In genomic region chr7:99079104-99079503, GRCh38 we compare ENCODE assay signal across 11 cellular contexts.
DNase-seq lines count a peak whose midpoint lies in the region; ATAC-seq and TF ChIP-seq lines count a peak whose summit lies in the region.
"Had no signal": no experiment of that assay in that cellular context is flagged by ENCODE, and none has a peak within 500 bp of the region (broad histone marks: within the 10 kb centered on the region; RNA-seq: fewer than 3 reads in every experiment).

No MANE protein-coding gene starts in this region.

- H3K4me1 ChIP-seq in Loucy (ENCODE audit: insufficient read depth, low read length, poor library complexity, severe bottlenecking), result peaks cover 18% of the 10 kb centered on the region
- peaks cover 7% of the 10 kb centered on the region for H3K4me1 ChIP-seq in colonic mucosa
- H3K4me1 ChIP-seq in trophoblast cell (ENCODE audit: control insufficient read depth in 1 of 2, insufficient read depth in 2 of 2, low read length in 2 of 2), result peaks cover 3 to 8% of the 10 kb centered on the region in 2 experiments

- H3K79me2 ChIP-seq in Loucy (ENCODE audit: insufficient read depth, low read length) (peaks cover 62% of the 10 kb centered on the region), trophoblast cell (ENCODE audit: control insufficient read depth, insufficient read depth, low read length, poor library complexity) (peaks cover 8% of the 10 kb centered on the region)

- no peak overlapping the region for H2BK5ac ChIP-seq in trophoblast cell (ENCODE audit: low read depth, low read length, poor library complexity)

- no peak overlapping the region for H3K4ac ChIP-seq in trophoblast cell (ENCODE audit: low read depth, low read length)

- no peaks in the 10 kb centered on the region for H3K9me2 ChIP-seq in Loucy (replicated peaks; ENCODE audit: low read depth, low read length)

- no peak overlapping the region for H3K4me3 ChIP-seq in Loucy (ENCODE audit: low read length, poor library complexity, severe bottlenecking)
- H3K4me3 ChIP-seq in colonic mucosa, result no peak overlapping the region
- H3K4me3 ChIP-seq in trophoblast cell (ENCODE audit: low read depth, low read length), result no peak overlapping the region

- H3K27ac ChIP-seq in colonic mucosa (no peak overlapping the region), trophoblast cell (ENCODE audit: low read depth, low read length) (no peak overlapping the region)

- H3K14ac ChIP-seq in trophoblast cell (ENCODE audit: low read length), result no peak overlapping the region

- no peaks in the 10 kb centered on the region for H3F3A ChIP-seq in Loucy (ENCODE audit: low read depth)

- H3K4me2 ChIP-seq in Loucy (ENCODE audit: low read depth, low read length, poor library complexity, severe bottlenecking), result peak overlapping the region; percentile 2
- H3K4me2 ChIP-seq in trophoblast cell (ENCODE audit: low read length), result no peak overlapping the region

- H3K23ac ChIP-seq in trophoblast cell (ENCODE audit: low read length), result no peak overlapping the region

- DNase-seq in GM13976 (ENCODE audit: low spot score) (peak; percentile 63), colonic mucosa (peak; percentile 61), trophoblast cell (no peak), NOMO-1 (lab: John Stamatoyannopoulos, UW; ENCODE audit: unreplicated experiment in 2 of 2) (no peak), ecto neural progenitor cell (ENCODE audit: low spot score) (no peak), islet precursor cell (no peak)
- DNase-seq: EL, NCI-H748 treated with DMSO at 0.1 percent for 48 hours had no signal

- TF ChIP-seq CTCF in GM13976 (IDR thresholded peaks at IDR 0.05; ENCODE audit: borderline replicate concordance, control extremely low read depth, extremely low read depth, insufficient read depth, missing control alignments) (no peak), Loucy (conservative IDR thresholded peaks at IDR 0.05; ENCODE audit: low read length) (no peak), colonic mucosa (IDR thresholded peaks at IDR 0.05) (no peak)

- H2BK120ac ChIP-seq in trophoblast cell (ENCODE audit: insufficient read depth, low read length, poor library complexity), result no peak overlapping the region

- H3K9me3 ChIP-seq in Loucy (ENCODE audit: insufficient read depth, low read depth, low read length) (no peaks in the 10 kb centered on the region), colonic mucosa (no peaks in the 10 kb centered on the region), trophoblast cell (ENCODE audit: insufficient read depth, low read depth, low read length) (no peaks in the 10 kb centered on the region)

- H4K8ac ChIP-seq in trophoblast cell (ENCODE audit: low read depth, low read length), result no peak overlapping the region

- H3K9ac ChIP-seq in Loucy (ENCODE audit: low read depth, low read length, poor library complexity, severe bottlenecking) (no peak overlapping the region), colonic mucosa (ENCODE audit: low read depth in 2 of 2, low read length in 2 of 2) (no peak overlapping the region), trophoblast cell (ENCODE audit: low read length) (peak overlapping the region; percentile 12)

- H3K27me3 ChIP-seq in Loucy (ENCODE audit: insufficient read depth, low read length, poor library complexity, severe bottlenecking) (no peaks in the 10 kb centered on the region), colonic mucosa (no peaks in the 10 kb centered on the region), trophoblast cell (ENCODE audit: insufficient read depth, low read length) (no peaks in the 10 kb centered on the region)

- H2AFZ ChIP-seq in Loucy (ENCODE audit: low read length) (no peak overlapping the region), trophoblast cell (ENCODE audit: insufficient read depth, low read length, poor library complexity) (no peak overlapping the region)

- H4K12ac ChIP-seq in trophoblast cell (ENCODE audit: low read depth, low read length), result no peak overlapping the region

- in situ Hi-C loops in GM13976 (cut with MboI; ENCODE audit: low sequenced_read_pairs, unreplicated experiment), result no loop called here

- no peaks in the 10 kb centered on the region for H3K79me1 ChIP-seq in trophoblast cell (ENCODE audit: low read length)

- no peak overlapping the region for H4K91ac ChIP-seq in trophoblast cell (ENCODE audit: low read depth, low read length)

- intact Hi-C loops in colonic mucosa (cut with DNase I), result no loop called here

- no peak for ATAC-seq in HG03196 (IDR thresholded peaks at IDR 0.05; ENCODE audit: unreplicated experiment)
- ATAC-seq: stimulated activated effector memory CD8-positive, alpha-beta T cell treated with anti-CD3 and anti-CD28 coated beads, Interleukin-12 subunit alpha, Interleukin-12 subunit beta, amount 100 ng/mL, for 72 hours had no signal

- peak overlapping the region; percentile 21 for H3K18ac ChIP-seq in trophoblast cell (ENCODE audit: low read length)

- H2AK5ac ChIP-seq in trophoblast cell (ENCODE audit: low read length), result no peak overlapping the region

- H3K36me3 ChIP-seq in Loucy (ENCODE audit: insufficient read depth, low read length), result no peaks in the 10 kb centered on the region
- H3K36me3 ChIP-seq in colonic mucosa, result no peaks in the 10 kb centered on the region
- peaks cover 0 to 5% of the 10 kb centered on the region in 2 experiments for H3K36me3 ChIP-seq in trophoblast cell (ENCODE audit: control insufficient read depth in 1 of 2, insufficient read depth in 2 of 2, low read length in 2 of 2)

- no CpG with 5 or more reads among the region's 9 CpGs for WGBS in trophoblast cell (ENCODE audit: extremely low coverage, insufficient coverage, insufficient read length)

- peaks cover 15% of the 10 kb centered on the region for H4K20me1 ChIP-seq in Loucy (ENCODE audit: insufficient read depth, low read length, poor library complexity, severe bottlenecking)

- H2BK12ac ChIP-seq in trophoblast cell (ENCODE audit: low read length), result no peak overlapping the region

Comparison
In these comparisons a context has a peak if more than half of its experiments do, and no peak if none do; other contexts are left out.
1. DNase-seq: peak in GM13976 (single experiment) and colonic mucosa (single experiment); none in trophoblast cell (0 of 2), NOMO-1 (0 of 2), ecto neural progenitor cell (single experiment) and islet precursor cell (single experiment).